Comparison of ENCODE assay signal across 20 cellular contexts in genomic region chr11:96412761-96413381, GRCh38. TPM values are rescaled to one million over a fixed set of nuclear protein-coding genes. Genes with fewer than 3 reads are reported as not detected.
DNase-seq lines count a peak whose midpoint lies in the region; ATAC-seq, FAIRE-seq and TF ChIP-seq lines count a peak whose summit lies in the region.
"Had no signal": no experiment of that assay in that cellular context is flagged by ENCODE, and none has a peak within 500 bp of the region (broad histone marks: within the 10 kb centered on the region; RNA-seq: fewer than 3 reads in every experiment).

No MANE protein-coding gene starts in this region.

- H3K9me2 ChIP-seq in Loucy (replicated peaks; ENCODE audit: low read depth, low read length), result no peaks in the 10 kb centered on the region

- no TSS peak for BruUV-seq in HepG2 (replicated peaks; lab: Mats Ljungman, UMichigan)

- H3K79me2 ChIP-seq in HepG2 (ENCODE audit: insufficient read depth, low read length) (no peaks in the 10 kb centered on the region), Loucy (ENCODE audit: insufficient read depth, low read length) (no peaks in the 10 kb centered on the region)

- intact Hi-C loops in HepG2 (cut with micrococcal nuclease; ENCODE audit: unreplicated experiment) (no loop called here), right lobe of liver (cut with DNase I) (no loop called here)

- TF ChIP-seq RAD21 in HepG2 (CRISPR knock-in tag; IDR thresholded peaks at IDR 0.05), result no peak

- H3K36me3 ChIP-seq in HepG2 (replicated peaks in 1 of 2; ENCODE audit: control insufficient read depth in 1 of 2, insufficient read depth in 2 of 2, low read length in 2 of 2) (no peaks in the 10 kb centered on the region), right lobe of liver (no peaks in the 10 kb centered on the region), Loucy (ENCODE audit: insufficient read depth, low read length) (no peaks in the 10 kb centered on the region)
- H3K36me3 ChIP-seq: BLaER1 had no signal

- H3K4me1 ChIP-seq in HepG2 (ENCODE audit: insufficient read depth, low read length), result peaks cover 26% of the 10 kb centered on the region
- no peaks in the 10 kb centered on the region for H3K4me1 ChIP-seq in right lobe of liver
- H3K4me1 ChIP-seq in Loucy (ENCODE audit: insufficient read depth, low read length, poor library complexity, severe bottlenecking), result peaks cover 5% of the 10 kb centered on the region
- H3K4me1 ChIP-seq: BLaER1 had no signal

- TF ChIP-seq CTCF in HepG2 (CRISPR knock-in tag; IDR thresholded peaks at IDR 0.05), result no peak
- no peak for TF ChIP-seq CTCF in right lobe of liver (IDR thresholded peaks at IDR 0.05)
- no peak for TF ChIP-seq CTCF in Loucy (conservative IDR thresholded peaks at IDR 0.05; ENCODE audit: low read length)
- TF ChIP-seq CTCF in foreskin fibroblast (IDR thresholded peaks at IDR 0.05; ENCODE audit: low read depth, low read length), result no peak

- WGBS in HepG2 (ENCODE audit: low lambda C conversion rate), result 0% methylated on average over 1 of the region's 1 CpG
- WGBS in right lobe of liver (ENCODE audit: insufficient coverage, low coverage, low lambda C conversion rate, missing lambda C conversion rate), result 50% methylated on average over 1 of the region's 1 CpG

- ATAC-seq in HepG2 (peak; percentile 92), right lobe of liver (no peak)
- ATAC-seq: GM23338 had no signal

- TF ChIP-seq EP300 in HepG2 (IDR thresholded peaks at IDR 0.05; ENCODE audit: low read depth in 2 of 2, low read length in 2 of 2) (no peak), HepG2 (CRISPR knock-in tag; IDR thresholded peaks at IDR 0.05; ENCODE audit: borderline replicate concordance) (no peak)

- in situ Hi-C loops in HepG2 (cut with HindIII; ENCODE audit: extremely low pct_ligation_motif_present, low pct_unique_long_range_greater_than_20kb), result no loop called here

- H3K9me3 ChIP-seq in HepG2 (ENCODE audit: low read length), result no peaks in the 10 kb centered on the region
- no peaks in the 10 kb centered on the region for H3K9me3 ChIP-seq in right lobe of liver
- no peaks in the 10 kb centered on the region for H3K9me3 ChIP-seq in Loucy (ENCODE audit: insufficient read depth, low read depth, low read length)
- H3K9me3 ChIP-seq: BLaER1 had no signal

- peak; percentile 12 for DNase-seq in HepG2 (ENCODE audit: low spot score)
- no peak for DNase-seq in right lobe of liver
- peak; percentile 50 for DNase-seq in kidney tubule cell (ENCODE audit: low spot score)
- DNase-seq in NCI-H187 (lab: John Stamatoyannopoulos, UW), result no peak
- DNase-seq in activated CD8-positive, alpha-beta memory T cell treated with anti-CD3 and anti-CD28 coated beads for 24 hours, result no peak
- DNase-seq in foreskin fibroblast, result no peak
- no peak for DNase-seq in 8988T
- DNase-seq: CD8-positive, alpha-beta memory T cell; GDM1; Karpas-422; NCI-H1105 treated with DMSO at 0.1 percent for 48 hours; NCI-H187 treated with DMSO at 0.1 percent for 48 hours; NCI-H526 treated with DMSO at 0.1 percent for 48 hours; NK-92 treated with Interleukin-12 subunit alpha and Interleukin-12 subunit beta, amount 100 ng/mL, for 24 hours; OCI-M1; SIG-M5 had no signal

- no peaks in the 10 kb centered on the region for H4K20me1 ChIP-seq in HepG2 (ENCODE audit: insufficient read depth, low read length)
- H4K20me1 ChIP-seq in Loucy (ENCODE audit: insufficient read depth, low read length, poor library complexity, severe bottlenecking), result no peaks in the 10 kb centered on the region
- H4K20me1 ChIP-seq: BLaER1 had no signal

- H3K4me3 ChIP-seq in HepG2 (replicated peaks in 1 of 3; ENCODE audit: insufficient read depth in 1 of 3, low read depth in 2 of 3, low read length in 3 of 3), result peak overlapping the region in 1 of 3 experiments; percentile 36; a peak in 2 of 6 replicates
- H3K4me3 ChIP-seq in right lobe of liver, result no peak overlapping the region
- H3K4me3 ChIP-seq in Loucy (ENCODE audit: low read length, poor library complexity, severe bottlenecking), result no peak overlapping the region
- H3K4me3 ChIP-seq in foreskin fibroblast (ENCODE audit: low read depth in 1 of 2, low read length in 2 of 2), result no peak overlapping the region
- H3K4me3 ChIP-seq: BLaER1, GM23338 had no signal

- CTCF ChIA-PET in HepG2 (lab: Yijun Ruan, JAX; ENCODE audit: low intra/inter-chr PET ratio, low total read pairs), result no interaction called here

- no peak for FAIRE-seq in HepG2 (lab: Jason Lieb, UNC)
- FAIRE-seq: GM12891 had no signal

- H2AFZ ChIP-seq in HepG2 (ENCODE audit: low read length) (peak overlapping the region; percentile 89), Loucy (ENCODE audit: low read length) (peak overlapping the region; percentile 89)
- H2AFZ ChIP-seq: GM23338 had no signal

- H3K27ac ChIP-seq in HepG2 (ENCODE audit: extremely low read length, insufficient read depth, low read length), result no peak overlapping the region
- H3K27ac ChIP-seq in right lobe of liver, result no peak overlapping the region
- H3K27ac ChIP-seq: BLaER1 had no signal

- H3K27me3 ChIP-seq in HepG2 (ENCODE audit: control insufficient read depth in 1 of 2, insufficient read depth in 2 of 2, low read length in 2 of 2) (no peaks in the 10 kb centered on the region), right lobe of liver (peaks cover 0 to 8% of the 10 kb centered on the region in 2 donors), Loucy (ENCODE audit: insufficient read depth, low read length, poor library complexity, severe bottlenecking) (no peaks in the 10 kb centered on the region)
- H3K27me3 ChIP-seq: BLaER1 had no signal

- peak overlapping the region; percentile 12 for H3K9ac ChIP-seq in HepG2 (ENCODE audit: insufficient read depth, low read depth, low read length)
- H3K9ac ChIP-seq in Loucy (ENCODE audit: low read depth, low read length, poor library complexity, severe bottlenecking), result no peak overlapping the region
- H3K9ac ChIP-seq: BLaER1 had no signal

- no peak for TF ChIP-seq POLR2A in HepG2 (IDR thresholded peaks at IDR 0.05; ENCODE audit: insufficient read depth in 1 of 2, low read depth in 2 of 2, low read length in 2 of 2)
- no peak for TF ChIP-seq POLR2A in right lobe of liver (IDR thresholded peaks at IDR 0.05)

- H3F3A ChIP-seq in Loucy (ENCODE audit: low read depth), result no peaks in the 10 kb centered on the region

- H3K4me2 ChIP-seq in HepG2 (ENCODE audit: low read depth, low read length) (peak overlapping the region; percentile 66), Loucy (ENCODE audit: low read depth, low read length, poor library complexity, severe bottlenecking) (no peak overlapping the region)
- H3K4me2 ChIP-seq: BLaER1, GM23338 had no signal

- POLR2A ChIA-PET in HepG2 (lab: Yijun Ruan, JAX), result interaction anchor here (1.8 kb wide), 1 partner anchor 23 kb away, joined by 10 read pairs; the partner anchor contains the start of genes CCDC82 and JRKL

RNA-seq across cellular contexts. Expression of gene JRKL, which starts 23.1 kb away (rescaled TPM):
- 4.5 and 8.6 TPM in 2 replicates for total RNA-seq in HepG2 (2016; rRNA removed; fragmentation: Illumina TruSeq; extraction: Trizol)
- total RNA-seq in HepG2 (2016; cell fraction: cytosol; rRNA removed; fragmentation: Illumina TruSeq; extraction: Trizol; ENCODE audit: low read depth), result 0.30 and 0.71 TPM in 2 replicates
- 4.8 and 8.5 TPM in 2 replicates for total RNA-seq in HepG2 (2016; cell fraction: insoluble cytoplasmic fraction; rRNA removed; fragmentation: Illumina TruSeq; extraction: Trizol)
- total RNA-seq in HepG2 (2016; cell fraction: membrane; rRNA removed; fragmentation: Illumina TruSeq; extraction: Trizol), result 2.2 and 2.8 TPM in 2 replicates
- 5.2 and 5.4 TPM in 2 replicates for total RNA-seq in HepG2 (2016; cell fraction: nucleus; rRNA removed; fragmentation: Illumina TruSeq; extraction: Trizol)
- 2.6 and 3.2 TPM in 2 replicates for polyA plus RNA-seq in HepG2 (2011; rRNA removed)
- 1.1 and 2.2 TPM in 2 replicates for polyA plus RNA-seq in HepG2 (2011; cell fraction: cytosol; rRNA removed)
- polyA plus RNA-seq in HepG2 (2011; cell fraction: nucleus; rRNA removed), result 2.2 and 3.2 TPM in 2 replicates
- polyA plus RNA-seq in HepG2 (2012), result 4.1 and 5.4 TPM in 2 replicates
- polyA plus RNA-seq in HepG2 (2016; cell fraction: cytosol; fragmentation: Illumina TruSeq; extraction: Trizol; ENCODE audit: low read depth), result 0.29 and 0.32 TPM in 2 replicates
- polyA plus RNA-seq in HepG2 (2016; cell fraction: insoluble cytoplasmic fraction; fragmentation: Illumina TruSeq; extraction: Trizol; ENCODE audit: low read depth), result 8.2 TPM in 2 replicates
- 1.4 and 1.8 TPM in 2 replicates for polyA plus RNA-seq in HepG2 (2016; cell fraction: membrane; fragmentation: Illumina TruSeq; extraction: Trizol; ENCODE audit: low read depth)
- 9.1 and 11.5 TPM in 2 replicates for polyA plus RNA-seq in HepG2 (2016; cell fraction: nucleus; fragmentation: Illumina TruSeq; extraction: Trizol; ENCODE audit: insufficient read depth, low read depth)
- 0.62 and 0.96 TPM in 2 replicates for polyA minus RNA-seq in HepG2 (2011; rRNA and poly(A)+ RNA removed; ENCODE audit: low replicate concordance)
- 2.6 and 2.8 TPM in 2 replicates for polyA minus RNA-seq in HepG2 (2011; cell fraction: cytosol; rRNA and poly(A)+ RNA removed)
- 5.4 and 6.5 TPM in 2 replicates for polyA minus RNA-seq in HepG2 (2011; cell fraction: nucleus; rRNA and poly(A)+ RNA removed)
- 1 to 10 TPM in 5 of 6 experiments, under 1 TPM in 1; 0.86 to 2.7 (median 1.6) TPM for total RNA-seq in right lobe of liver

RNA-seq across cellular contexts. Expression of gene CCDC82, which starts 23.2 kb away (rescaled TPM):
- 19.7 and 23.5 TPM in 2 replicates for total RNA-seq in HepG2 (2016; rRNA removed; fragmentation: Illumina TruSeq; extraction: Trizol)
- 1.8 and 2.4 TPM in 2 replicates for total RNA-seq in HepG2 (2016; cell fraction: cytosol; rRNA removed; fragmentation: Illumina TruSeq; extraction: Trizol; ENCODE audit: low read depth)
- 19.1 and 24.0 TPM in 2 replicates for total RNA-seq in HepG2 (2016; cell fraction: insoluble cytoplasmic fraction; rRNA removed; fragmentation: Illumina TruSeq; extraction: Trizol)
- total RNA-seq in HepG2 (2016; cell fraction: membrane; rRNA removed; fragmentation: Illumina TruSeq; extraction: Trizol), result 4.7 and 4.9 TPM in 2 replicates
- total RNA-seq in HepG2 (2016; cell fraction: nucleus; rRNA removed; fragmentation: Illumina TruSeq; extraction: Trizol), result 39.8 and 47.6 TPM in 2 replicates
- polyA plus RNA-seq in HepG2 (2011; rRNA removed), result 21.6 and 25.7 TPM in 2 replicates
- 3.6 and 6.5 TPM in 2 replicates for polyA plus RNA-seq in HepG2 (2011; cell fraction: cytosol; rRNA removed)
- polyA plus RNA-seq in HepG2 (2011; cell fraction: nucleus; rRNA removed), result 33.4 and 54.2 TPM in 2 replicates
- 33.3 and 38.3 TPM in 2 replicates for polyA plus RNA-seq in HepG2 (2012)
- 0.97 and 1.00 TPM in 2 replicates for polyA plus RNA-seq in HepG2 (2016; cell fraction: cytosol; fragmentation: Illumina TruSeq; extraction: Trizol; ENCODE audit: low read depth)
- 29.2 and 34.9 TPM in 2 replicates for polyA plus RNA-seq in HepG2 (2016; cell fraction: insoluble cytoplasmic fraction; fragmentation: Illumina TruSeq; extraction: Trizol; ENCODE audit: low read depth)
- 2.5 and 3.9 TPM in 2 replicates for polyA plus RNA-seq in HepG2 (2016; cell fraction: membrane; fragmentation: Illumina TruSeq; extraction: Trizol; ENCODE audit: low read depth)
- 90.4 and 109 TPM in 2 replicates for polyA plus RNA-seq in HepG2 (2016; cell fraction: nucleus; fragmentation: Illumina TruSeq; extraction: Trizol; ENCODE audit: insufficient read depth, low read depth)
- polyA minus RNA-seq in HepG2 (2011; rRNA and poly(A)+ RNA removed; ENCODE audit: low replicate concordance), result 5.4 and 6.3 TPM in 2 replicates
- 9.4 and 9.6 TPM in 2 replicates for polyA minus RNA-seq in HepG2 (2011; cell fraction: cytosol; rRNA and poly(A)+ RNA removed)
- polyA minus RNA-seq in HepG2 (2011; cell fraction: nucleus; rRNA and poly(A)+ RNA removed), result 91.0 and 94.6 TPM in 2 replicates
- total RNA-seq in right lobe of liver, result 10 to 100 TPM in 3 of 6 experiments, 1 to 10 TPM in 3; 8.2 to 12.0 (median 9.6) TPM

Comparison
In these comparisons a context has a peak if more than half of its experiments do, and no peak if none do; other contexts are left out.
1. DNase-seq: peak in HepG2 (single experiment) and kidney tubule cell (single experiment); none in right lobe of liver (0 of 3), NCI-H187 (0 of 2), activated CD8-positive, alpha-beta memory T cell treated with anti-CD3 and anti-CD28 coated beads for 24 hours (single experiment), foreskin fibroblast (0 of 2) and 8988T (single experiment).